Comparison of ENCODE assay signal across 17 cellular contexts in the genomic region with DNA sequence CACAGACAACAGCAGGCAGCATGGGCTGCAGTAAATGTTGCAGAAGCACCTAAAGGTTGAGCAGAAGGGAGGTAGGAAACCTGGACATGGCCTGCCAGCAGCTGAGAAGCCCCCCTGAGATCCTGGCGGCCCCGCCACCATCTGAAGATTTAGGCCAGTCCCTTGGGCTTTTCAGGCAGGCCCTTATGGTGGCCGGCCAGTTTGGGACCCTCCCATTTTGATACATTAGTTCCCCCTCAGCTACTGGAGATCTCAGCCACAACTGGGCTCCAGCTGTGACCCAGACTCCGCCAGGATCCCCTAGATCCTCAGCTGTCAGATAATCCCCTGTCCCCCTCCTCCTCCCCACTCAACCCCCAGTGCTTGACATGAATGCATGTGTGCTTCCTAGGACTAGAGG. TPM values are rescaled to one million over a fixed set of nuclear protein-coding genes. Genes with fewer than 3 reads are reported as not detected.
DNase-seq lines count a peak whose midpoint lies in the region; ATAC-seq, FAIRE-seq and TF ChIP-seq lines count a peak whose summit lies in the region.
"Had no signal": no experiment of that assay in that cellular context is flagged by ENCODE, and none has a peak within 500 bp of the region (broad histone marks: within the 10 kb centered on the region; RNA-seq: fewer than 3 reads in every experiment).

No MANE protein-coding gene starts in this region.

- FAIRE-seq in bronchial epithelial cell (lab: Jason Lieb, UNC) = peak; percentile 32
- FAIRE-seq: H1 had no signal

- no peak for TF ChIP-seq CTCF in bronchial epithelial cell (IDR thresholded peaks at IDR 0.05; ENCODE audit: insufficient read depth, low read length, severe bottlenecking)

- H3K27ac Mint-ChIP-seq in activated T-cell treated with anti-CD3 and anti-CD28 coated beads, Interleukin-2, amount 50 U/mL, for 24 hours = peak overlapping the region; percentile 95
- H3K27ac Mint-ChIP-seq in stimulated activated naive CD8-positive, alpha-beta T cell treated with anti-CD3 and anti-CD28 coated beads, Interleukin-15, Interleukin-2, amounts not matched to agents 100 ng/mL and 50 ng/mL, for 24 hours = peak overlapping the region; percentile 87
- H3K27ac Mint-ChIP-seq in stimulated activated effector memory CD8-positive, alpha-beta T cell treated with anti-CD3 and anti-CD28 coated beads, Interleukin-12 subunit alpha, Interleukin-12 subunit beta, amount 100 ng/mL, for 72 hours = peak overlapping the region; percentile 48
- H3K27ac Mint-ChIP-seq: B cell; CD8-positive, alpha-beta T cell had no signal

- H3K27me3 ChIP-seq in bronchial epithelial cell (ENCODE audit: control insufficient read depth, insufficient read depth, low read length) = no peaks in the 10 kb centered on the region
- H3K27me3 ChIP-seq: BLaER1 treated with 17β-estradiol and CSF1 and Interleukin-3, amounts not matched to agents 10 nM and 100 nM had no signal

- H3K9me3 Mint-ChIP-seq in activated T-cell treated with anti-CD3 and anti-CD28 coated beads, Interleukin-2, amount 50 U/mL, for 24 hours = no peaks in the 10 kb centered on the region
- H3K9me3 Mint-ChIP-seq in activated T-cell treated with anti-CD3 and anti-CD28 coated beads, Interleukin-2, amount 50 U/mL, for 4 hours = no peaks in the 10 kb centered on the region
- H3K9me3 Mint-ChIP-seq in stimulated activated naive CD8-positive, alpha-beta T cell treated with anti-CD3 and anti-CD28 coated beads, Interleukin-15, Interleukin-2, amounts not matched to agents 100 ng/mL and 50 ng/mL, for 24 hours = peaks cover 4% of the 10 kb centered on the region
- no peaks in the 10 kb centered on the region for H3K9me3 Mint-ChIP-seq in stimulated activated effector memory CD8-positive, alpha-beta T cell treated with anti-CD3 and anti-CD28 coated beads, Interleukin-12 subunit alpha, Interleukin-12 subunit beta, amount 100 ng/mL, for 72 hours
- H3K9me3 Mint-ChIP-seq: CD8-positive, alpha-beta T cell had no signal

- H3K36me3 Mint-ChIP-seq in activated T-cell treated with anti-CD3 and anti-CD28 coated beads, Interleukin-2, amount 50 U/mL, for 24 hours (ENCODE audit: low read depth) = peaks cover 43% of the 10 kb centered on the region
- H3K36me3 Mint-ChIP-seq in activated T-cell treated with anti-CD3 and anti-CD28 coated beads, Interleukin-2, amount 50 U/mL, for 4 hours (ENCODE audit: insufficient read depth) = peaks cover 7% of the 10 kb centered on the region
- H3K36me3 Mint-ChIP-seq in stimulated activated naive CD8-positive, alpha-beta T cell treated with anti-CD3 and anti-CD28 coated beads, Interleukin-15, Interleukin-2, amounts not matched to agents 100 ng/mL and 50 ng/mL, for 24 hours (ENCODE audit: low read depth) = no peaks in the 10 kb centered on the region
- H3K36me3 Mint-ChIP-seq in stimulated activated effector memory CD8-positive, alpha-beta T cell treated with anti-CD3 and anti-CD28 coated beads, Interleukin-12 subunit alpha, Interleukin-12 subunit beta, amount 100 ng/mL, for 72 hours = no peaks in the 10 kb centered on the region

- no peak for ATAC-seq in activated T-cell treated with anti-CD3 and anti-CD28 coated beads, Interleukin-2, amount 50 U/mL, for 4 hours
- ATAC-seq in stimulated activated naive CD8-positive, alpha-beta T cell treated with anti-CD3 and anti-CD28 coated beads, Interleukin-15, Interleukin-2, amounts not matched to agents 100 U/mL and 50 U/mL, for 24 hours = no peak
- no peak for ATAC-seq in stimulated activated effector memory CD8-positive, alpha-beta T cell treated with anti-CD3 and anti-CD28 coated beads, Interleukin-12 subunit alpha, Interleukin-12 subunit beta, amount 100 ng/mL, for 72 hours
- ATAC-seq in HG02973 (IDR thresholded peaks at IDR 0.05; ENCODE audit: unreplicated experiment) = no peak
- ATAC-seq: CD8-positive, alpha-beta T cell had no signal

- H3K27me3 Mint-ChIP-seq in activated T-cell treated with anti-CD3 and anti-CD28 coated beads, Interleukin-2, amount 50 U/mL, for 24 hours = no peaks in the 10 kb centered on the region
- no peaks in the 10 kb centered on the region for H3K27me3 Mint-ChIP-seq in activated T-cell treated with anti-CD3 and anti-CD28 coated beads, Interleukin-2, amount 50 U/mL, for 4 hours (ENCODE audit: low read depth)
- H3K27me3 Mint-ChIP-seq in stimulated activated naive CD8-positive, alpha-beta T cell treated with anti-CD3 and anti-CD28 coated beads, Interleukin-15, Interleukin-2, amounts not matched to agents 100 ng/mL and 50 ng/mL, for 24 hours = no peaks in the 10 kb centered on the region
- H3K27me3 Mint-ChIP-seq: B cell had no signal

- peaks cover 30% of the 10 kb centered on the region for H3K4me1 Mint-ChIP-seq in activated T-cell treated with anti-CD3 and anti-CD28 coated beads, Interleukin-2, amount 50 U/mL, for 24 hours (ENCODE audit: low read depth)
- peaks cover 5% of the 10 kb centered on the region for H3K4me1 Mint-ChIP-seq in activated T-cell treated with anti-CD3 and anti-CD28 coated beads, Interleukin-2, amount 50 U/mL, for 4 hours (ENCODE audit: low read depth)
- peaks cover 15% of the 10 kb centered on the region for H3K4me1 Mint-ChIP-seq in stimulated activated naive CD8-positive, alpha-beta T cell treated with anti-CD3 and anti-CD28 coated beads, Interleukin-15, Interleukin-2, amounts not matched to agents 100 ng/mL and 50 ng/mL, for 24 hours (ENCODE audit: low read depth)
- H3K4me1 Mint-ChIP-seq in stimulated activated effector memory CD8-positive, alpha-beta T cell treated with anti-CD3 and anti-CD28 coated beads, Interleukin-12 subunit alpha, Interleukin-12 subunit beta, amount 100 ng/mL, for 72 hours = peaks cover 12% of the 10 kb centered on the region
- H3K4me1 Mint-ChIP-seq: B cell had no signal

- H3K36me3 ChIP-seq in bronchial epithelial cell (ENCODE audit: control insufficient read depth, insufficient read depth, low read length) = peaks cover 5% of the 10 kb centered on the region
- H3K36me3 ChIP-seq: HAP-1 had no signal

- no peak overlapping the region for H3K4me3 ChIP-seq in bronchial epithelial cell (ENCODE audit: low read depth, low read length)
- H3K4me3 ChIP-seq: BLaER1 treated with 17β-estradiol and CSF1 and Interleukin-3, amounts not matched to agents 10 nM and 100 nM; HAP-1 had no signal

- DNase-seq in activated T-cell treated with anti-CD3 and anti-CD28 coated beads, Interleukin-2, amount 50 U/mL, for 24 hours = no peak
- no peak for DNase-seq in activated T-cell treated with anti-CD3 and anti-CD28 coated beads, Interleukin-2, amount 50 U/mL, for 4 hours
- DNase-seq in stimulated activated naive CD8-positive, alpha-beta T cell treated with anti-CD3 and anti-CD28 coated beads, Interleukin-15, Interleukin-2, amounts not matched to agents 100 U/mL and 50 U/mL, for 24 hours = no peak
- DNase-seq in bronchial epithelial cell (ENCODE audit: low read depth) (no peak), NCI-H748 treated with DMSO at 0.1 percent for 48 hours (lab: John Stamatoyannopoulos, UW) (no peak)
- DNase-seq in stimulated activated effector memory CD8-positive, alpha-beta T cell treated with anti-CD3 and anti-CD28 coated beads, Interleukin-12 subunit alpha, Interleukin-12 subunit beta, amount 100 ng/mL, for 72 hours (ENCODE audit: low spot score in 2 of 2) = no peak
- DNase-seq: Calu3, DMS79 treated with DMSO at 0.1 percent for 48 hours, GF-D8, IMR-90 had no signal

- H3K4me3 Mint-ChIP-seq in activated T-cell treated with anti-CD3 and anti-CD28 coated beads, Interleukin-2, amount 50 U/mL, for 24 hours = no peak overlapping the region
- H3K4me3 Mint-ChIP-seq in activated T-cell treated with anti-CD3 and anti-CD28 coated beads, Interleukin-2, amount 50 U/mL, for 4 hours = no peak overlapping the region
- no peak overlapping the region for H3K4me3 Mint-ChIP-seq in stimulated activated naive CD8-positive, alpha-beta T cell treated with anti-CD3 and anti-CD28 coated beads, Interleukin-15, Interleukin-2, amounts not matched to agents 100 ng/mL and 50 ng/mL, for 24 hours
- no peak overlapping the region for H3K4me3 Mint-ChIP-seq in stimulated activated effector memory CD8-positive, alpha-beta T cell treated with anti-CD3 and anti-CD28 coated beads, Interleukin-12 subunit alpha, Interleukin-12 subunit beta, amount 100 ng/mL, for 72 hours
- H3K4me3 Mint-ChIP-seq: B cell; CD8-positive, alpha-beta T cell had no signal

RNA-seq across cellular contexts. Expression of gene ZNF783, which starts 34.4 kb away (rescaled TPM):
- total RNA-seq in activated T-cell treated with anti-CD3 and anti-CD28 coated beads, Interleukin-2, amount 50 U/mL, for 4 hours = 10 to 100 TPM; 24.0 to 28.5 (median 24.5) TPM
- total RNA-seq in bronchial epithelial cell = 9.5 and 11.3 TPM in 2 replicates

RNA-seq across cellular contexts. Expression of gene ZNF212, which starts 56.9 kb away (rescaled TPM):
- 10 to 100 TPM; 19.3 to 22.4 (median 20.5) TPM for total RNA-seq in activated T-cell treated with anti-CD3 and anti-CD28 coated beads, Interleukin-2, amount 50 U/mL, for 4 hours
- 5.8 and 6.1 TPM in 2 replicates for total RNA-seq in bronchial epithelial cell
